ENCODE assay signal across 19 cellular contexts in genomic region chr1:24673336-24673735, GRCh38. TPM values are rescaled to one million over a fixed set of nuclear protein-coding genes. Genes with fewer than 3 reads are reported as not detected.
DNase-seq lines count a peak whose midpoint lies in the region; ATAC-seq and TF ChIP-seq lines count a peak whose summit lies in the region.
"Had no signal": no experiment of that assay in that cellular context is flagged by ENCODE, and none has a peak within 500 bp of the region (broad histone marks: within the 10 kb centered on the region; RNA-seq: fewer than 3 reads in every experiment).

No MANE protein-coding gene starts in this region.

- in situ Hi-C loops in SK-MEL-5 (cut with HindIII; ENCODE audit: low pct_unique_long_range_greater_than_20kb, low sequenced_read_pairs) = loop anchor here (25.0 kb wide), 1 partner anchor 139 kb away; no protein-coding TSS in a partner anchor

- intact Hi-C loops in activated CD4-positive, alpha-beta T cell treated with anti-CD3 and anti-CD28 coated beads for 36 hours (cut with DNase I, micrococcal nuclease) = no loop called here
- intact Hi-C loops in activated CD4-positive, alpha-beta T cell treated with anti-CD3 and anti-CD28 coated beads, Interleukin-2, amount 10 ng/mL, durations not matched to agents 24 days and 14 days (cut with micrococcal nuclease) = no loop called here
- intact Hi-C loops in activated T-helper 1 cell treated with anti-CD3 and anti-CD28 coated beads, Interleukin-12 subunit alpha, Interleukin-12 subunit beta, Interleukin-2, Interleukin-4 antibody, amounts not matched to agents 30 ng/mL and 10 ng/mL and 1 ng/mL, durations not matched to agents 14 hours and 24 hours and 36 hours (cut with micrococcal nuclease) = no loop called here
- intact Hi-C loops in left colon (cut with DNase I, micrococcal nuclease) = no loop called here

- H3K36me3 Mint-ChIP-seq in activated CD4-positive, alpha-beta T cell treated with anti-CD3 and anti-CD28 coated beads for 36 hours (ENCODE audit: low read depth) = peaks cover 73% of the 10 kb centered on the region
- peaks cover 58% of the 10 kb centered on the region for H3K36me3 Mint-ChIP-seq in activated CD4-positive, alpha-beta T cell treated with anti-CD3 and anti-CD28 coated beads, Interleukin-2, amount 10 ng/mL, durations not matched to agents 24 days and 14 days (ENCODE audit: low read depth)
- H3K36me3 Mint-ChIP-seq in osteocyte (ENCODE audit: unreplicated experiment) = peaks cover 58% of the 10 kb centered on the region
- H3K36me3 Mint-ChIP-seq in activated T-helper 1 cell treated with anti-CD3 and anti-CD28 coated beads, Interleukin-12 subunit alpha, Interleukin-12 subunit beta, Interleukin-2, Interleukin-4 antibody, amounts not matched to agents 30 ng/mL and 10 ng/mL and 1 ng/mL, durations not matched to agents 14 hours and 24 hours and 36 hours (ENCODE audit: low read depth) = peaks cover 56% of the 10 kb centered on the region

- no peaks in the 10 kb centered on the region for H3K4me1 Mint-ChIP-seq in activated CD4-positive, alpha-beta T cell treated with anti-CD3 and anti-CD28 coated beads for 36 hours
- peaks cover 4% of the 10 kb centered on the region for H3K4me1 Mint-ChIP-seq in activated CD4-positive, alpha-beta T cell treated with anti-CD3 and anti-CD28 coated beads, Interleukin-2, amount 10 ng/mL, durations not matched to agents 24 days and 14 days
- peaks cover 32% of the 10 kb centered on the region for H3K4me1 Mint-ChIP-seq in osteocyte (ENCODE audit: unreplicated experiment)
- H3K4me1 Mint-ChIP-seq in activated T-helper 1 cell treated with anti-CD3 and anti-CD28 coated beads, Interleukin-12 subunit alpha, Interleukin-12 subunit beta, Interleukin-2, Interleukin-4 antibody, amounts not matched to agents 30 ng/mL and 10 ng/mL and 1 ng/mL, durations not matched to agents 14 hours and 24 hours and 36 hours (ENCODE audit: low read depth) = peaks cover 6% of the 10 kb centered on the region
- H3K4me1 Mint-ChIP-seq: memory B cell had no signal

- no peak for ATAC-seq in activated CD4-positive, alpha-beta T cell treated with anti-CD3 and anti-CD28 coated beads for 36 hours
- no peak for ATAC-seq in left colon
- ATAC-seq: sciatic nerve had no signal

- TF ChIP-seq CTCF in osteocyte (IDR thresholded peaks at IDR 0.05) = no peak

- H3K27ac ChIP-seq in epithelial cell of prostate = peak overlapping the region; percentile 65
- H3K27ac ChIP-seq: PC-9 had no signal

- H3K4me3 Mint-ChIP-seq in activated CD4-positive, alpha-beta T cell treated with anti-CD3 and anti-CD28 coated beads for 36 hours = no peak overlapping the region
- no peak overlapping the region for H3K4me3 Mint-ChIP-seq in activated CD4-positive, alpha-beta T cell treated with anti-CD3 and anti-CD28 coated beads, Interleukin-2, amount 10 ng/mL, durations not matched to agents 24 days and 14 days
- peak overlapping the region; percentile 43 for H3K4me3 Mint-ChIP-seq in osteocyte (ENCODE audit: unreplicated experiment)
- no peak overlapping the region for H3K4me3 Mint-ChIP-seq in activated T-helper 1 cell treated with anti-CD3 and anti-CD28 coated beads, Interleukin-12 subunit alpha, Interleukin-12 subunit beta, Interleukin-2, Interleukin-4 antibody, amounts not matched to agents 30 ng/mL and 10 ng/mL and 1 ng/mL, durations not matched to agents 14 hours and 24 hours and 36 hours
- H3K4me3 Mint-ChIP-seq: activated B cell treated with CpG ODN at 0.5 μM for 24 hours, memory B cell had no signal

- H3K27ac Mint-ChIP-seq in activated CD4-positive, alpha-beta T cell treated with anti-CD3 and anti-CD28 coated beads for 36 hours = peak overlapping the region; percentile 30
- no peak overlapping the region for H3K27ac Mint-ChIP-seq in activated CD4-positive, alpha-beta T cell treated with anti-CD3 and anti-CD28 coated beads, Interleukin-2, amount 10 ng/mL, durations not matched to agents 24 days and 14 days
- peak overlapping the region; percentile 91 for H3K27ac Mint-ChIP-seq in osteocyte (ENCODE audit: unreplicated experiment)
- no peak overlapping the region for H3K27ac Mint-ChIP-seq in activated T-helper 1 cell treated with anti-CD3 and anti-CD28 coated beads, Interleukin-12 subunit alpha, Interleukin-12 subunit beta, Interleukin-2, Interleukin-4 antibody, amounts not matched to agents 30 ng/mL and 10 ng/mL and 1 ng/mL, durations not matched to agents 14 hours and 24 hours and 36 hours
- H3K27ac Mint-ChIP-seq: activated B cell treated with CpG ODN at 0.5 μM for 24 hours, memory B cell had no signal

- POLR2A ChIA-PET in activated CD4-positive, alpha-beta T cell treated with anti-CD3 and anti-CD28 coated beads for 36 hours (lab: Charles Lee) = no interaction called here

- H3K9me3 Mint-ChIP-seq in activated CD4-positive, alpha-beta T cell treated with anti-CD3 and anti-CD28 coated beads for 36 hours (ENCODE audit: low read depth) = no peaks in the 10 kb centered on the region
- no peaks in the 10 kb centered on the region for H3K9me3 Mint-ChIP-seq in activated CD4-positive, alpha-beta T cell treated with anti-CD3 and anti-CD28 coated beads, Interleukin-2, amount 10 ng/mL, durations not matched to agents 24 days and 14 days
- no peaks in the 10 kb centered on the region for H3K9me3 Mint-ChIP-seq in osteocyte (ENCODE audit: unreplicated experiment)
- H3K9me3 Mint-ChIP-seq in activated T-helper 1 cell treated with anti-CD3 and anti-CD28 coated beads, Interleukin-12 subunit alpha, Interleukin-12 subunit beta, Interleukin-2, Interleukin-4 antibody, amounts not matched to agents 30 ng/mL and 10 ng/mL and 1 ng/mL, durations not matched to agents 14 hours and 24 hours and 36 hours = no peaks in the 10 kb centered on the region
- H3K9me3 Mint-ChIP-seq: activated B cell treated with CpG ODN at 0.5 μM for 24 hours; activated naive CD4-positive, alpha-beta T cell treated with anti-CD3 and anti-CD28 coated beads, Interleukin-2, amount 50 U/mL, for 72 hours; memory B cell had no signal

- no peaks in the 10 kb centered on the region for H3K27me3 Mint-ChIP-seq in activated CD4-positive, alpha-beta T cell treated with anti-CD3 and anti-CD28 coated beads for 36 hours
- H3K27me3 Mint-ChIP-seq in activated CD4-positive, alpha-beta T cell treated with anti-CD3 and anti-CD28 coated beads, Interleukin-2, amount 10 ng/mL, durations not matched to agents 24 days and 14 days = no peaks in the 10 kb centered on the region
- no peaks in the 10 kb centered on the region for H3K27me3 Mint-ChIP-seq in osteocyte (ENCODE audit: unreplicated experiment)
- H3K27me3 Mint-ChIP-seq in activated T-helper 1 cell treated with anti-CD3 and anti-CD28 coated beads, Interleukin-12 subunit alpha, Interleukin-12 subunit beta, Interleukin-2, Interleukin-4 antibody, amounts not matched to agents 30 ng/mL and 10 ng/mL and 1 ng/mL, durations not matched to agents 14 hours and 24 hours and 36 hours (ENCODE audit: insufficient read depth) = no peaks in the 10 kb centered on the region
- H3K27me3 Mint-ChIP-seq: activated B cell treated with CpG ODN at 0.5 μM for 24 hours, memory B cell had no signal

- no peak for DNase-seq in activated CD4-positive, alpha-beta T cell treated with anti-CD3 and anti-CD28 coated beads for 36 hours
- no peak for DNase-seq in activated CD4-positive, alpha-beta T cell treated with anti-CD3 and anti-CD28 coated beads, Interleukin-2, amount 10 ng/mL, durations not matched to agents 24 days and 14 days
- DNase-seq in SK-MEL-5 (ENCODE audit: low read depth, low spot score) (peak; percentile 46), epithelial cell of prostate (ENCODE audit: low read depth, low spot score) (no peak), osteocyte (ENCODE audit: extremely low spot score, unreplicated experiment) (no peak), hippocampal formation (lab: John Stamatoyannopoulos, UW) (no peak), left colon (no peak)
- no peak for DNase-seq in activated T-helper 1 cell treated with anti-CD3 and anti-CD28 coated beads, Interleukin-12 subunit alpha, Interleukin-12 subunit beta, Interleukin-2, Interleukin-4 antibody, amounts not matched to agents 30 ng/mL and 10 ng/mL and 1 ng/mL, durations not matched to agents 14 hours and 24 hours and 36 hours (ENCODE audit: low spot score)
- DNase-seq: activated B cell treated with CpG ODN at 0.5 μM for 24 hours; caudate nucleus; MG63; NCI-H2081; NCI-H524 treated with DMSO at 0.1 percent for 48 hours; PC-9; stimulated activated CD4-positive, alpha-beta T cell treated with anti-CD3 and anti-CD28 coated beads, Interleukin-4, amount 100 ng/mL, for 1 hour; stimulated activated CD8-positive, alpha-beta memory T cell treated with anti-CD3 and anti-CD28 coated beads, Interleukin-4, amount 100 ng/mL, for 48 hours had no signal

- CTCF ChIA-PET in activated CD4-positive, alpha-beta T cell treated with anti-CD3 and anti-CD28 coated beads for 36 hours (lab: Charles Lee) = interaction anchor here (0.6 to 1.9 kb wide), 5 partner anchors 15 to 175 kb away, joined by 3 to 5 read pairs (median 3); no protein-coding TSS in a partner anchor

RNA-seq across cellular contexts. Expression of gene SRRM1, which starts 30.2 kb away (rescaled TPM):
- 100 to 1,000 TPM; 234 to 288 TPM for total RNA-seq in activated CD4-positive, alpha-beta T cell treated with anti-CD3 and anti-CD28 coated beads for 36 hours
- 258 and 261 TPM in 2 replicates for total RNA-seq in activated CD4-positive, alpha-beta T cell treated with anti-CD3 and anti-CD28 coated beads, Interleukin-2, amount 10 ng/mL, durations not matched to agents 24 days and 14 days
- 17.3 and 20.7 TPM in 2 replicates for total RNA-seq in SK-MEL-5 (2014; rRNA removed; shearing (Covaris generic))
- 69.3 and 69.8 TPM in 2 replicates for polyA plus RNA-seq in SK-MEL-5 (2015; cell fraction: cytosol; rRNA removed)
- 181 and 219 TPM in 2 replicates for polyA plus RNA-seq in SK-MEL-5 (2015; cell fraction: nucleus; rRNA removed)
- total RNA-seq in osteocyte = 110 and 116 TPM in 2 replicates
- total RNA-seq in activated T-helper 1 cell treated with anti-CD3 and anti-CD28 coated beads, Interleukin-12 subunit alpha, Interleukin-12 subunit beta, Interleukin-2, Interleukin-4 antibody, amounts not matched to agents 30 ng/mL and 10 ng/mL and 1 ng/mL, durations not matched to agents 14 hours and 24 hours and 36 hours = 218 and 242 TPM in 2 replicates
- total RNA-seq in left colon = 100 to 1,000 TPM; 106 to 115 TPM

Comparison
In these comparisons a context has a peak if more than half of its experiments do, and no peak if none do; other contexts are left out.
1. H3K27ac Mint-ChIP-seq: peak in activated CD4-positive, alpha-beta T cell treated with anti-CD3 and anti-CD28 coated beads for 36 hours (single experiment) and osteocyte (single experiment); none in activated CD4-positive, alpha-beta T cell treated with anti-CD3 and anti-CD28 coated beads, Interleukin-2, amount 10 ng/mL, durations not matched to agents 24 days and 14 days (single experiment) and activated T-helper 1 cell treated with anti-CD3 and anti-CD28 coated beads, Interleukin-12 subunit alpha, Interleukin-12 subunit beta, Interleukin-2, Interleukin-4 antibody, amounts not matched to agents 30 ng/mL and 10 ng/mL and 1 ng/mL, durations not matched to agents 14 hours and 24 hours and 36 hours (single experiment).